Comparison of ENCODE assay signal across 9 cellular contexts in genomic region chr11:57761301-57762234, GRCh38. TPM values are rescaled to one million over a fixed set of nuclear protein-coding genes. Genes with fewer than 3 reads are reported as not detected.
A peak's percentile ranks its signal among the peaks of the same experiment; 100 is the strongest.
DNase-seq lines count a peak whose midpoint lies in the region; TF ChIP-seq lines count a peak whose summit lies in the region.
"Had no signal": no experiment of that assay in that cellular context is flagged by ENCODE, and none has a peak within 500 bp of the region (broad histone marks: within the 10 kb centered on the region; RNA-seq: fewer than 3 reads in every experiment).

A gene with protein sequence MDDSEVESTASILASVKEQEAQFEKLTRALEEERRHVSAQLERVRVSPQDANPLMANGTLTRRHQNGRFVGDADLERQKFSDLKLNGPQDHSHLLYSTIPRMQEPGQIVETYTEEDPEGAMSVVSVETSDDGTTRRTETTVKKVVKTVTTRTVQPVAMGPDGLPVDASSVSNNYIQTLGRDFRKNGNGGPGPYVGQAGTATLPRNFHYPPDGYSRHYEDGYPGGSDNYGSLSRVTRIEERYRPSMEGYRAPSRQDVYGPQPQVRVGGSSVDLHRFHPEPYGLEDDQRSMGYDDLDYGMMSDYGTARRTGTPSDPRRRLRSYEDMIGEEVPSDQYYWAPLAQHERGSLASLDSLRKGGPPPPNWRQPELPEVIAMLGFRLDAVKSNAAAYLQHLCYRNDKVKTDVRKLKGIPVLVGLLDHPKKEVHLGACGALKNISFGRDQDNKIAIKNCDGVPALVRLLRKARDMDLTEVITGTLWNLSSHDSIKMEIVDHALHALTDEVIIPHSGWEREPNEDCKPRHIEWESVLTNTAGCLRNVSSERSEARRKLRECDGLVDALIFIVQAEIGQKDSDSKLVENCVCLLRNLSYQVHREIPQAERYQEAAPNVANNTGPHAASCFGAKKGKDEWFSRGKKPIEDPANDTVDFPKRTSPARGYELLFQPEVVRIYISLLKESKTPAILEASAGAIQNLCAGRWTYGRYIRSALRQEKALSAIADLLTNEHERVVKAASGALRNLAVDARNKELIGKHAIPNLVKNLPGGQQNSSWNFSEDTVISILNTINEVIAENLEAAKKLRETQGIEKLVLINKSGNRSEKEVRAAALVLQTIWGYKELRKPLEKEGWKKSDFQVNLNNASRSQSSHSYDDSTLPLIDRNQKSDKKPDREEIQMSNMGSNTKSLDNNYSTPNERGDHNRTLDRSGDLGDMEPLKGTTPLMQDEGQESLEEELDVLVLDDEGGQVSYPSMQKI (plus strand): TSS chr11:57761802. CDS start chr11:57791479, 29,677 bp downstream.

- peaks cover 48% of the 10 kb centered on the region for H3K79me2 ChIP-seq in fibroblast of lung (ENCODE audit: control insufficient read depth, insufficient read depth, low read length)

- H3K9ac ChIP-seq in fibroblast of lung (ENCODE audit: insufficient read depth, low read length) (peak within 1 kb of the TSS; percentile 80), mucosa of rectum (ENCODE audit: low read depth in 1 of 2, low read length in 2 of 2) (peak within 1 kb of the TSS; percentile 89 to 98)

- H3K27ac ChIP-seq in fibroblast of lung (ENCODE audit: insufficient read depth, low read length) (peak within 1 kb of the TSS; percentile 92), mucosa of rectum (ENCODE audit: low read depth in 2 of 2, low read length in 2 of 2) (peak within 1 kb of the TSS; percentile 93 to 99)

- no peak for TF ChIP-seq CTCF in fibroblast of lung (conservative IDR thresholded peaks at IDR 0.05 in 1 of 2, IDR thresholded peaks at IDR 0.05 in 1 of 2; ENCODE audit: low read depth in 1 of 2, low read length in 2 of 2)

- H3K9me3 ChIP-seq in HAP-1: no peaks in the 10 kb centered on the region
- H3K9me3 ChIP-seq in fibroblast of lung (ENCODE audit: control insufficient read depth, insufficient read depth, low read depth, low read length): no peaks in the 10 kb centered on the region
- H3K9me3 ChIP-seq in mucosa of rectum (ENCODE audit: control insufficient read depth in 2 of 2, low read length in 2 of 2): no peaks in the 10 kb centered on the region
- H3K9me3 ChIP-seq: BLaER1 treated with 17β-estradiol and CSF1 and Interleukin-3, amounts not matched to agents 10 nM and 100 nM had no signal

- in situ Hi-C loops in HAP-1 (cut with MboI; ENCODE audit: low sequenced_read_pairs): no loop called here

- peak within 1 kb of the TSS; percentile 95 for H2AFZ ChIP-seq in fibroblast of lung (ENCODE audit: low read length)

- H3K4me3 ChIP-seq in HAP-1 (peak within 1 kb of the TSS; percentile 57), fibroblast of lung (replicated peaks in 1 of 4; ENCODE audit: control extremely low read depth in 1 of 4, insufficient read depth in 1 of 4, low read depth in 3 of 4, low read length in 4 of 4) (peak within 1 kb of the TSS; percentile 75 to 99 (median 84)), mucosa of rectum (ENCODE audit: low read length in 2 of 2) (peak within 1 kb of the TSS; percentile 87 to 98)

- H4K20me1 ChIP-seq in fibroblast of lung (ENCODE audit: control insufficient read depth, extremely low read depth, insufficient read depth, low read length): peaks cover 5% of the 10 kb centered on the region

- DNase-seq in T-helper 1 cell (no peak), HAP-1 (ENCODE audit: low spot score in 2 of 2) (peak; percentile 89 to 93), NCI-H1092 (lab: John Stamatoyannopoulos, UW) (peak; percentile 78), UCSD-AML1 (lab: John Stamatoyannopoulos, UW; ENCODE audit: unreplicated experiment) (peak; percentile 77), fibroblast of lung (ENCODE audit: low read depth in 2 of 2) (peak; percentile 97 to 99), ureter (ENCODE audit: low spot score) (peak; percentile 93)

- peaks cover 5% of the 10 kb centered on the region for H3K4me1 ChIP-seq in HAP-1
- H3K4me1 ChIP-seq in fibroblast of lung (ENCODE audit: control insufficient read depth, extremely low read depth, insufficient read depth, low read length): peaks cover 4% of the 10 kb centered on the region
- peaks cover 6 to 16% of the 10 kb centered on the region in 2 donors for H3K4me1 ChIP-seq in mucosa of rectum (ENCODE audit: control insufficient read depth in 2 of 2, insufficient read depth in 2 of 2, low read length in 2 of 2)

- peak within 1 kb of the TSS; percentile 89 for H3K4me2 ChIP-seq in fibroblast of lung (ENCODE audit: extremely low read depth, insufficient read depth, low read length)

- H3K36me3 ChIP-seq in HAP-1 (replicated peaks): no peaks in the 10 kb centered on the region
- no peaks in the 10 kb centered on the region for H3K36me3 ChIP-seq in fibroblast of lung (ENCODE audit: control insufficient read depth, insufficient read depth, low read length)
- H3K36me3 ChIP-seq in mucosa of rectum (ENCODE audit: control insufficient read depth in 2 of 2, insufficient read depth in 2 of 2, low read length in 2 of 2): no peaks in the 10 kb centered on the region
- H3K36me3 ChIP-seq: BLaER1 treated with 17β-estradiol and CSF1 and Interleukin-3, amounts not matched to agents 10 nM and 100 nM had no signal

- H3K27me3 ChIP-seq in HAP-1 (ENCODE audit: low read depth): no peaks in the 10 kb centered on the region
- H3K27me3 ChIP-seq in fibroblast of lung (ENCODE audit: control insufficient read depth, insufficient read depth, low read length): no peaks in the 10 kb centered on the region
- H3K27me3 ChIP-seq in mucosa of rectum (ENCODE audit: control insufficient read depth in 2 of 2, insufficient read depth in 2 of 2, low read length in 2 of 2): no peaks in the 10 kb centered on the region

- intact Hi-C loops in T-helper 1 cell treated with Interleukin-12 subunit alpha and Interleukin-12 subunit beta and Interleukin-4 antibody, amounts not matched to agents 30 ng/mL and 1 ng/mL, for 36 hours (cut with micrococcal nuclease): no loop called here

RNA-seq across cellular contexts. Expression of the gene that starts here (rescaled TPM):
- total RNA-seq in T-helper 1 cell treated with Interleukin-12 subunit alpha and Interleukin-12 subunit beta and Interleukin-4 antibody, amounts not matched to agents 30 ng/mL and 1 ng/mL, for 36 hours: 10.1 TPM in 2 replicates
- 71.7 and 103 TPM in 2 replicates for total RNA-seq in fibroblast of lung
- polyA plus RNA-seq in fibroblast of lung: 113 and 190 TPM in 2 replicates
- 82.9 and 133 TPM in 2 replicates for polyA plus RNA-seq in fibroblast of lung (2012)
- polyA minus RNA-seq in fibroblast of lung (ENCODE audit: low replicate concordance): 553 and 835 TPM in 2 replicates
- total RNA-seq in ureter: 426 TPM

Comparison
In these comparisons a context has a peak if more than half of its experiments do, and no peak if none do; other contexts are left out.
1. DNase-seq: peak in HAP-1 (2 of 2), NCI-H1092 (single experiment), UCSD-AML1 (single experiment), fibroblast of lung (2 of 2) and ureter (single experiment); none in T-helper 1 cell (0 of 5).
2. Peak in every context shown above with its lines, with median percentiles within 50 percentile points of each other: H3K4me3 ChIP-seq.